10 cellular contexts compared by ENCODE assay signal in the genomic region with DNA sequence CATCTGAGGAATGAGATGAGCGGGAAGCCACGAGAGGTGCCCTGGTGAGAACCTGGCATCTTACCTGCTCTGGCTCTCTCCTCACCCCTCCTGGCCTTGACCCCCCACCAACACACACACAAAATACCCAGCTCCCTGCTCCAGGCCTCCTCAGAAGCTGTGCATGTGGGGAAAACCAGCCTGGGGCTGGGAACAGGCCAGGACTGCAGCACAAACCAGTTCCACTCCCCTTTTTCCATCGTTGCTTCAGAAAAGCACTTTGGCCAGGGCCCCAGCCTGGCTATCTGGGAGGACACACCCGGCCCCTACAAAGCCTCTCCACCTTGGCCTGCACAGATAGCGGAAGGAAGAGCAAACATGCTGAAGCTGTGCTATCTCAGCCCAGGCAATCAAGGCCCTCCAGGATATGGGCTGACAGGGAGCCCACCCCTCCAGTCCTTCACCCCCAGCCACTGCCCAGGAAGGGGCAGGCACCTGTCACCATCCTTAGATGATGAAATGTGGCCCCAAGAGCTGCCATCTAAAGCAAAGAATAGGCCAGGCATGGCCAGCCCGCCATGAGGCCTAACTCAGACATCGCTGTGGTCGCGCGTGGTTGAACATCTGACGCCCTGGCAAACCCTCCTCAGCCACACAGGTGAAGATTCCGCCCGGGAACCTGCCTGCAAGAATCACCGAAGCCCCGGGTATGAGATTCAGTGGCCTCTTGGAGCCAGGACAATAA. TPM values are rescaled to one million over a fixed set of nuclear protein-coding genes. Genes with fewer than 3 reads are reported as not detected.
DNase-seq lines count a peak whose midpoint lies in the region; ATAC-seq, FAIRE-seq and TF ChIP-seq lines count a peak whose summit lies in the region.
"Had no signal": no experiment of that assay in that cellular context is flagged by ENCODE, and none has a peak within 500 bp of the region (broad histone marks: within the 10 kb centered on the region; RNA-seq: fewer than 3 reads in every experiment).

No MANE protein-coding gene starts in this region.

- no peak for ATAC-seq in activated T-cell treated with anti-CD3 and anti-CD28 coated beads, Interleukin-2, amount 50 U/mL, for 72 hours (replicated peaks in 1 of 2)
- ATAC-seq in activated T-cell treated with anti-CD3 and anti-CD28 coated beads, Interleukin-2, amount 50 U/mL, for 4 hours: no peak

- H3K27me3 Mint-ChIP-seq in activated T-cell treated with anti-CD3 and anti-CD28 coated beads, Interleukin-2, amount 50 U/mL, for 72 hours (ENCODE audit: low read depth): no peaks in the 10 kb centered on the region
- H3K27me3 Mint-ChIP-seq in activated T-cell treated with anti-CD3 and anti-CD28 coated beads, Interleukin-2, amount 50 U/mL, for 4 hours (ENCODE audit: low read depth): no peaks in the 10 kb centered on the region

- H3K27ac ChIP-seq in angular gyrus (ENCODE audit: low read depth, low read length) (peak overlapping the region; percentile 90), liver (ENCODE audit: low read depth in 1 of 2, low read length in 2 of 2) (peak overlapping the region; percentile 25 to 41), testis (peak overlapping the region; percentile 20 to 76)

- no peak overlapping the region for H3K4me3 ChIP-seq in liver (ENCODE audit: low read depth in 1 of 3, low read length in 3 of 3)
- H3K4me3 ChIP-seq in testis: no peak overlapping the region
- H3K4me3 ChIP-seq: lung had no signal

- peaks cover 0 to 5% of the 10 kb centered on the region in 2 donors for H3K36me3 Mint-ChIP-seq in activated T-cell treated with anti-CD3 and anti-CD28 coated beads, Interleukin-2, amount 50 U/mL, for 72 hours (ENCODE audit: insufficient read depth in 2 of 2)
- H3K36me3 Mint-ChIP-seq in activated T-cell treated with anti-CD3 and anti-CD28 coated beads, Interleukin-2, amount 50 U/mL, for 4 hours (ENCODE audit: insufficient read depth): no peaks in the 10 kb centered on the region

- TF ChIP-seq CTCF in liver (IDR thresholded peaks at IDR 0.05; ENCODE audit: low read depth, low read length, missing input control) (no peak), testis (IDR thresholded peaks at IDR 0.05) (no peak)

- 81% methylated on average over 15 of the region's 15 CpGs for WGBS in liver
- WGBS in testis, 2 donors: 64 to 82% methylated on average over 15 of the region's 15 CpGs

- no peak for TF ChIP-seq RAD21 in liver (IDR thresholded peaks at IDR 0.05)

- TF ChIP-seq POLR2A in testis (IDR thresholded peaks at IDR 0.05): no peak
- TF ChIP-seq POLR2A in H54 (IDR thresholded peaks at IDR 0.05; ENCODE audit: low read depth, low read length): no peak

- intact Hi-C loops in testis (cut with DNase I; ENCODE audit: low total_unique reads): loop anchor here (10.0 kb wide), 1 partner anchor 62 kb away; no protein-coding TSS in a partner anchor

- no peak overlapping the region for H3K4me3 Mint-ChIP-seq in activated T-cell treated with anti-CD3 and anti-CD28 coated beads, Interleukin-2, amount 50 U/mL, for 72 hours
- H3K4me3 Mint-ChIP-seq in activated T-cell treated with anti-CD3 and anti-CD28 coated beads, Interleukin-2, amount 50 U/mL, for 4 hours: no peak overlapping the region

- H3K27me3 ChIP-seq in liver (ENCODE audit: control insufficient read depth in 4 of 4, insufficient read depth in 4 of 4, low read length in 3 of 4): no peaks in the 10 kb centered on the region
- no peaks in the 10 kb centered on the region for H3K27me3 ChIP-seq in testis

- H3K9me3 ChIP-seq in liver (ENCODE audit: control insufficient read depth in 4 of 4, low read length in 3 of 4) (no peaks in the 10 kb centered on the region), testis (no peaks in the 10 kb centered on the region)

- no peak for FAIRE-seq in H54 (lab: Jason Lieb, UNC)

- H3K27ac Mint-ChIP-seq in activated T-cell treated with anti-CD3 and anti-CD28 coated beads, Interleukin-2, amount 50 U/mL, for 72 hours: peak overlapping the region; percentile 82

- no peak overlapping the region for H3K9ac ChIP-seq in liver (ENCODE audit: low read depth in 1 of 2, low read length in 2 of 2)

- no peak for DNase-seq in activated T-cell treated with anti-CD3 and anti-CD28 coated beads, Interleukin-2, amount 50 U/mL, for 72 hours
- DNase-seq in activated T-cell treated with anti-CD3 and anti-CD28 coated beads, Interleukin-2, amount 50 U/mL, for 4 hours: no peak
- DNase-seq in testis: peak; percentile 55
- DNase-seq in H54 (ENCODE audit: insufficient read length, low spot score): no peak
- no peak for DNase-seq in NCI-H2107 treated with DMSO at 0.1 percent for 48 hours (lab: John Stamatoyannopoulos, UW; ENCODE audit: unreplicated experiment)
- DNase-seq in NCI-H748 treated with DMSO at 0.1 percent for 48 hours (lab: John Stamatoyannopoulos, UW): no peak
- DNase-seq: RPMI8226 had no signal

- peaks cover 0 to 7% (median 3%) of the 10 kb centered on the region in 4 donors for H3K36me3 ChIP-seq in liver (ENCODE audit: control insufficient read depth in 4 of 4, insufficient read depth in 3 of 4, low read depth in 1 of 4, low read length in 3 of 4)
- no peaks in the 10 kb centered on the region for H3K36me3 ChIP-seq in testis (ENCODE audit: low read depth, missing control alignments)

- peaks cover 55% of the 10 kb centered on the region for H3K4me1 Mint-ChIP-seq in activated T-cell treated with anti-CD3 and anti-CD28 coated beads, Interleukin-2, amount 50 U/mL, for 72 hours (ENCODE audit: low read depth)
- H3K4me1 Mint-ChIP-seq in activated T-cell treated with anti-CD3 and anti-CD28 coated beads, Interleukin-2, amount 50 U/mL, for 4 hours (ENCODE audit: low read depth): peaks cover 53% of the 10 kb centered on the region

- H3K4me1 ChIP-seq in liver (ENCODE audit: control insufficient read depth in 4 of 4, insufficient read depth in 4 of 4, low read length in 3 of 4) (peaks cover 4 to 36% (median 16%) of the 10 kb centered on the region in 4 donors), testis (peaks cover 58% of the 10 kb centered on the region)

- no peaks in the 10 kb centered on the region for H3K9me3 Mint-ChIP-seq in activated T-cell treated with anti-CD3 and anti-CD28 coated beads, Interleukin-2, amount 50 U/mL, for 72 hours
- H3K9me3 Mint-ChIP-seq in activated T-cell treated with anti-CD3 and anti-CD28 coated beads, Interleukin-2, amount 50 U/mL, for 4 hours: no peaks in the 10 kb centered on the region

TF ChIP-seq in liver, 16 proteins besides CTCF, POLR2A, EP300 and RAD21:
- TF ChIP-seq SP1 (IDR thresholded peaks at IDR 0.05) (peak; percentile 11), TAF1 (conservative IDR thresholded peaks at IDR 0.05) (no peak), HNF4G (IDR thresholded peaks at IDR 0.05) (no peak), JUND (IDR thresholded peaks at IDR 0.05) (no peak)

RNA-seq across cellular contexts. Expression of gene PISD, which starts 35.4 kb away (rescaled TPM):
- 10 to 100 TPM; 38.0 to 38.5 TPM for total RNA-seq in activated T-cell treated with anti-CD3 and anti-CD28 coated beads, Interleukin-2, amount 50 U/mL, for 72 hours
- total RNA-seq in activated T-cell treated with anti-CD3 and anti-CD28 coated beads, Interleukin-2, amount 50 U/mL, for 4 hours: 100 to 1,000 TPM in 1 of 3 donors, 10 to 100 TPM in 2; 80.0 to 101 (median 81.2) TPM
- total RNA-seq in liver (10 to 100 TPM; 24.3 to 28.3 TPM), testis (100 to 1,000 TPM; 120 to 126 TPM)
- polyA plus RNA-seq in liver (10 to 100 TPM; 14.7 to 16.5 TPM), testis (ENCODE audit: insufficient read depth, low read depth, low replicate concordance) (93.5 TPM)

Comparison
In these comparisons a context has a peak if more than half of its experiments do, and no peak if none do; other contexts are left out.
1. H3K27ac ChIP-seq: peak in every context shown above with its lines; median percentile 90 in angular gyrus; 48 in testis; 33 in liver.